Comparison of ENCODE assay signal across 9 cellular contexts in genomic region chr3:133505813-133506212, GRCh38.
DNase-seq lines count a peak whose midpoint lies in the region; ATAC-seq and TF ChIP-seq lines count a peak whose summit lies in the region.
"Had no signal": no experiment of that assay in that cellular context is flagged by ENCODE, and none has a peak within 500 bp of the region (broad histone marks: within the 10 kb centered on the region; RNA-seq: fewer than 3 reads in every experiment).

No MANE protein-coding gene starts in this region.

- peaks cover 11% of the 10 kb centered on the region for H3K4me1 Mint-ChIP-seq in activated naive CD4-positive, alpha-beta T cell treated with anti-CD3 and anti-CD28 coated beads for 36 hours (ENCODE audit: low read depth)
- peaks cover 12% of the 10 kb centered on the region for H3K4me1 Mint-ChIP-seq in central memory CD8-positive, alpha-beta T cell

- no peaks in the 10 kb centered on the region for H3K27me3 Mint-ChIP-seq in activated naive CD4-positive, alpha-beta T cell treated with anti-CD3 and anti-CD28 coated beads for 36 hours (ENCODE audit: low read depth)
- peaks cover 5% of the 10 kb centered on the region for H3K27me3 Mint-ChIP-seq in central memory CD8-positive, alpha-beta T cell

- peak overlapping the region; percentile 8 for H3K27ac ChIP-seq in upper lobe of right lung

- no peaks in the 10 kb centered on the region for H3K27me3 ChIP-seq in upper lobe of right lung

- CTCF ChIA-PET in activated naive CD4-positive, alpha-beta T cell treated with anti-CD3 and anti-CD28 coated beads for 36 hours (lab: Charles Lee) = interaction anchor here (0.8 to 1.7 kb wide), 4 partner anchors 14 to 49 kb away, joined by 3 to 7 read pairs (median 4); no protein-coding TSS in a partner anchor

- DNase-seq in activated naive CD4-positive, alpha-beta T cell treated with anti-CD3 and anti-CD28 coated beads for 36 hours = no peak
- no peak for DNase-seq in activated naive CD4-positive, alpha-beta T cell treated with anti-CD3 and anti-CD28 coated beads, Interleukin-2, amount 50 U/mL, for 72 hours (ENCODE audit: low spot score in 2 of 2)
- no peak for DNase-seq in central memory CD8-positive, alpha-beta T cell (ENCODE audit: low spot score in 2 of 2)
- DNase-seq in upper lobe of right lung (no peak), globus pallidus (ENCODE audit: low spot score) (no peak), hippocampal formation (lab: John Stamatoyannopoulos, UW) (no peak)
- no peak for DNase-seq in stimulated activated CD4-positive, alpha-beta T cell treated with anti-CD3 and anti-CD28 coated beads, Interleukin-1b, Interleukin-23, amount 100 ng/mL, for 48 hours
- DNase-seq: AML-193 had no signal

- peak overlapping the region; percentile 67 for H3K27ac Mint-ChIP-seq in activated naive CD4-positive, alpha-beta T cell treated with anti-CD3 and anti-CD28 coated beads for 36 hours
- H3K27ac Mint-ChIP-seq in activated naive CD4-positive, alpha-beta T cell treated with anti-CD3 and anti-CD28 coated beads, Interleukin-2, amount 50 U/mL, for 72 hours = peak overlapping the region in 1 of 2 donors; percentile 84
- H3K27ac Mint-ChIP-seq in central memory CD8-positive, alpha-beta T cell (ENCODE audit: low read depth) = peak overlapping the region; percentile 92

- no peaks in the 10 kb centered on the region for H3K9me3 ChIP-seq in upper lobe of right lung

- H3K4me3 ChIP-seq in upper lobe of right lung = peak overlapping the region; percentile 2

- no peak for ATAC-seq in activated naive CD4-positive, alpha-beta T cell treated with anti-CD3 and anti-CD28 coated beads, Interleukin-2, amount 50 U/mL, for 72 hours
- peak; percentile 14 for ATAC-seq in HG03139 (IDR thresholded peaks at IDR 0.05; ENCODE audit: unreplicated experiment)
- ATAC-seq in central memory CD8-positive, alpha-beta T cell (replicated peaks; ENCODE audit: extremely low read depth, poor library complexity, severe bottlenecking) = no peak
- no peak for ATAC-seq in upper lobe of right lung

- no peaks in the 10 kb centered on the region for H3K36me3 ChIP-seq in upper lobe of right lung

- no peaks in the 10 kb centered on the region for H3K36me3 Mint-ChIP-seq in activated naive CD4-positive, alpha-beta T cell treated with anti-CD3 and anti-CD28 coated beads for 36 hours (ENCODE audit: low read depth)
- H3K36me3 Mint-ChIP-seq in activated naive CD4-positive, alpha-beta T cell treated with anti-CD3 and anti-CD28 coated beads, Interleukin-2, amount 50 U/mL, for 72 hours = peaks cover 0 to 6% of the 10 kb centered on the region in 2 donors
- H3K36me3 Mint-ChIP-seq in central memory CD8-positive, alpha-beta T cell (ENCODE audit: insufficient read depth) = no peaks in the 10 kb centered on the region

- H3K4me1 ChIP-seq in upper lobe of right lung = peaks cover 7% of the 10 kb centered on the region

- H3K9me3 Mint-ChIP-seq in activated naive CD4-positive, alpha-beta T cell treated with anti-CD3 and anti-CD28 coated beads for 36 hours = no peaks in the 10 kb centered on the region
- peaks cover 3 to 4% of the 10 kb centered on the region in 2 donors for H3K9me3 Mint-ChIP-seq in activated naive CD4-positive, alpha-beta T cell treated with anti-CD3 and anti-CD28 coated beads, Interleukin-2, amount 50 U/mL, for 72 hours
- no peaks in the 10 kb centered on the region for H3K9me3 Mint-ChIP-seq in central memory CD8-positive, alpha-beta T cell

- intact Hi-C loops in activated naive CD4-positive, alpha-beta T cell treated with anti-CD3 and anti-CD28 coated beads for 36 hours (cut with micrococcal nuclease) = loop anchor here (1.0 to 5.0 kb wide), 5 partner anchors 18 to 1089 kb away; partner anchors contain the start of genes CDV3, DNAJC13 and NPHP3
- intact Hi-C loops in upper lobe of right lung (cut with DNase I) = no loop called here

- no peak for TF ChIP-seq CTCF in upper lobe of right lung (IDR thresholded peaks at IDR 0.05)

- H3K4me3 Mint-ChIP-seq in activated naive CD4-positive, alpha-beta T cell treated with anti-CD3 and anti-CD28 coated beads for 36 hours = peak overlapping the region; percentile 54
- H3K4me3 Mint-ChIP-seq in central memory CD8-positive, alpha-beta T cell = peak overlapping the region; percentile 72
